ENCODE assay signal across 8 cellular contexts in the genomic region with DNA sequence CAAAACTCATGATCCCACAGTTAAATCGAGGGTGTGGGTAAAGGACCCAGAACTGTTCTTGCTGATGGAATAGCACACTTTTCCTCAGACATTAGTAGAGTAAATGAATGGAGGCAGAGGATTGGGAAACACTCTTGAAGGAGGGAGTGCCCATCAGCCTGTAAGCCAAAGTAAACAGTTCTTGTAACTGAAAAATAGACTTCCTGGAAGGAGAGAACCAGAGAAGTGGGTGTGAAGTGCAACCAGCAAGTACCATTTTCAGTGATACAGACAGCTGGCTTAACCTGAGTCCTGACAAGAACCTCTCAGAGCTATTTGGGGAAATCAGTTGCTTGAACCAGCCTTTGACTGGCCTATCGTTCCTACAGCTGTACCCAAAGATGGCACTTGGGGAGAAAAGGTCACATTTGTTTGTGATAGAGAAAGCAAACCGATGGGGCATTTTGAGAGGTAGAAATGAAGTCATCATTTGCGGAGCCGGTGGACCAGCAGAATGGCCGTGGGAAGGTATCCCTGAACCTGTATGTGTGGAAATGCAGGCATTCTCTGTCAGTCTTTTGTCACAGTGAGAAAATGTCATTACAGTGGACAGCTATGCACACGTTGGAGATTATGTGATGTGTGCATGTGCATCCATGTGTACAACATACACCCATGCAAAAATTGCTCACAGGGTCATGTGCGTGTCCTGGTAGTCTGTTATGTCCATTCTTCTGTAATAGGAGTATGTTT. TPM values are rescaled to one million over a fixed set of nuclear protein-coding genes. Genes with fewer than 3 reads are reported as not detected.
DNase-seq lines count a peak whose midpoint lies in the region; ATAC-seq, FAIRE-seq and TF ChIP-seq lines count a peak whose summit lies in the region.

No MANE protein-coding gene starts in this region.

- FAIRE-seq in bronchial epithelial cell (lab: Jason Lieb, UNC) = peak; percentile 94

- no peak overlapping the region for H3K23ac ChIP-seq in mesenchymal stem cell (ENCODE audit: low read length in 2 of 2)

- peak overlapping the region; percentile 14 to 43 for H3K18ac ChIP-seq in mesenchymal stem cell (ENCODE audit: low read depth in 1 of 2, low read length in 2 of 2)

- H4K8ac ChIP-seq in mesenchymal stem cell (ENCODE audit: low read length) = no peak overlapping the region

- H3K36me3 ChIP-seq in bronchial epithelial cell (ENCODE audit: control insufficient read depth, insufficient read depth, low read length) (no peaks in the 10 kb centered on the region), mesenchymal stem cell (ENCODE audit: control insufficient read depth in 1 of 2, insufficient read depth in 2 of 2, low read depth in 1 of 2, low read length in 2 of 2) (peaks cover 0 to 3% of the 10 kb centered on the region in 2 experiments)

- no peak overlapping the region for H2AK5ac ChIP-seq in mesenchymal stem cell (ENCODE audit: low read length, severe bottlenecking)

- no peak overlapping the region for H3K4me2 ChIP-seq in mesenchymal stem cell (ENCODE audit: low read length, poor library complexity, severe bottlenecking)

- no peak overlapping the region for H2BK120ac ChIP-seq in mesenchymal stem cell (ENCODE audit: low read depth, low read length)

- H3K9me3 ChIP-seq in mesenchymal stem cell (ENCODE audit: control insufficient read depth, low read length) = no peaks in the 10 kb centered on the region

- TF ChIP-seq CTCF in 22Rv1 (IDR thresholded peaks at IDR 0.05) (no peak), bronchial epithelial cell (IDR thresholded peaks at IDR 0.05; ENCODE audit: insufficient read depth, low read length, severe bottlenecking) (no peak)

- H2BK12ac ChIP-seq in mesenchymal stem cell (ENCODE audit: low read length in 2 of 2) = peak overlapping the region in 1 of 2 experiments; percentile 8

- peak overlapping the region; percentile 2 to 69 for H3K4ac ChIP-seq in mesenchymal stem cell (ENCODE audit: low read depth in 1 of 2, low read length in 2 of 2)

- H3K4me1 ChIP-seq in mesenchymal stem cell (ENCODE audit: control insufficient read depth, insufficient read depth, low read depth, low read length) = peaks cover 20% of the 10 kb centered on the region

- no peak overlapping the region for H2BK15ac ChIP-seq in mesenchymal stem cell (ENCODE audit: low read depth, poor library complexity, severe bottlenecking)

- H2AFZ ChIP-seq in mesenchymal stem cell (ENCODE audit: low read depth, low read length) = no peak overlapping the region

- H2BK5ac ChIP-seq in mesenchymal stem cell (ENCODE audit: low read depth, low read length, poor library complexity, severe bottlenecking) = no peak overlapping the region

- no peak overlapping the region for H3K9ac ChIP-seq in mesenchymal stem cell (ENCODE audit: low read length)

- WGBS in mesenchymal stem cell = 77% methylated on average over 6 of the region's 8 CpGs

- H3K79me1 ChIP-seq in mesenchymal stem cell (replicated peaks; ENCODE audit: low read length, poor library complexity, severe bottlenecking) = peaks cover 2% of the 10 kb centered on the region

- ATAC-seq in HG03432 (IDR thresholded peaks at IDR 0.05; ENCODE audit: unreplicated experiment) = peak; percentile 39
- no peak for ATAC-seq in HG03025 (IDR thresholded peaks at IDR 0.05; ENCODE audit: low FRiP score, unreplicated experiment)
- ATAC-seq in GM18498 (IDR thresholded peaks at IDR 0.05; ENCODE audit: unreplicated experiment) = no peak
- ATAC-seq in HG03442 (IDR thresholded peaks at IDR 0.05; ENCODE audit: unreplicated experiment) = no peak

- H3K14ac ChIP-seq in mesenchymal stem cell (ENCODE audit: low read length in 2 of 2) = no peak overlapping the region

- peak overlapping the region; percentile 26; the same call in 1 of the 2 replicates for H3K27ac ChIP-seq in 22Rv1
- peak overlapping the region; percentile 50 for H3K27ac ChIP-seq in mesenchymal stem cell (ENCODE audit: low read length, poor library complexity, severe bottlenecking)

- H4K91ac ChIP-seq in mesenchymal stem cell (ENCODE audit: low read length) = no peak overlapping the region

- H3K27me3 ChIP-seq in bronchial epithelial cell (ENCODE audit: control insufficient read depth, insufficient read depth, low read length) (no peaks in the 10 kb centered on the region), mesenchymal stem cell (ENCODE audit: control insufficient read depth in 1 of 2, insufficient read depth in 1 of 2, low read length in 2 of 2) (no peaks in the 10 kb centered on the region)

- DNase-seq in bronchial epithelial cell (ENCODE audit: low read depth) (peak; percentile 84), mesenchymal stem cell (peak; percentile 75), GM19238 (ENCODE audit: insufficient read length, low spot score) (no peak)

- H3K4me3 ChIP-seq in bronchial epithelial cell (ENCODE audit: low read depth, low read length) (no peak overlapping the region), mesenchymal stem cell (ENCODE audit: insufficient read depth in 1 of 2, low read depth in 1 of 2, low read length in 2 of 2) (no peak overlapping the region)

RNA-seq across cellular contexts. Expression of a gene that starts 17.7 kb away (rescaled TPM):
- total RNA-seq in bronchial epithelial cell = 35.3 and 45.7 TPM in 2 replicates
- polyA plus RNA-seq in mesenchymal stem cell (2013, experiment 1 of 2) = 70.6 TPM
- polyA plus RNA-seq in mesenchymal stem cell (2013, experiment 2 of 2) = 70.6 TPM
